1 cellular context compared by ENCODE assay signal in genomic region chr14:20454645-20455354, GRCh38.
TF ChIP-seq lines count a peak whose summit lies in the region.

TSS of gene APEX1 (plus strand) at chr14:20455226. CDS start at chr14:20455646, 420 bp downstream.
TSS of gene OSGEP (minus strand) at chr14:20454812. CDS start at chr14:20454683, 129 bp downstream.

TF ChIP-seq in HepG2, 621 proteins besides CTCF, POLR2A, EP300 and RAD21 (continued from another document and continues in another):
- TF ChIP-seq, protein P1, sequence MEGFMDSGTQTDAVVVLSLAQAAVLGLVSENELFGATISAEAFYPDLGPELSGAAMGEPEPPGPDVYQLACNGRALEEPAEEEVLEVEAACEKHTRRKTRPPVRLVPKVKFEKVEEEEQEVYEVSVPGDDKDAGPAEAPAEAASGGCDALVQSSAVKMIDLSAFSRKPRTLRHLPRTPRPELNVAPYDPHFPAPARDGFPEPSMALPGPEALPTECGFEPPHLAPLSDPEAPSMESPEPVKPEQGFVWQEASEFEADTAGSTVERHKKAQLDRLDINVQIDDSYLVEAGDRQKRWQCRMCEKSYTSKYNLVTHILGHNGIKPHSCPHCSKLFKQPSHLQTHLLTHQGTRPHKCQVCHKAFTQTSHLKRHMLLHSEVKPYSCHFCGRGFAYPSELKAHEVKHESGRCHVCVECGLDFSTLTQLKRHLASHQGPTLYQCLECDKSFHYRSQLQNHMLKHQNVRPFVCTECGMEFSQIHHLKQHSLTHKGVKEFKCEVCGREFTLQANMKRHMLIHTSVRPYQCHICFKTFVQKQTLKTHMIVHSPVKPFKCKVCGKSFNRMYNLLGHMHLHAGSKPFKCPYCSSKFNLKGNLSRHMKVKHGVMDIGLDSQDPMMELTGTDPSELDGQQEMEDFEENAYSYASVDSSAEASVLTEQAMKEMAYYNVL (CRISPR knock-in tag; IDR thresholded peaks at IDR 0.05; ENCODE audit: borderline replicate concordance) = peak; percentile 45; the same call in 1 of the 2 replicates
- TF ChIP-seq NR2F6 (IDR thresholded peaks at IDR 0.05) (peak; percentile 21; the same call in 1 of the 2 replicates), NR2F6 (CRISPR knock-in tag; IDR thresholded peaks at IDR 0.05) (peak; percentile 59; the same call in 1 of the 2 replicates), NONO (IDR thresholded peaks at IDR 0.05) (no peak), NONO (CRISPR knock-in tag; conservative IDR thresholded peaks at IDR 0.05) (peak; percentile 44), MTF2 (CRISPR knock-in tag; IDR thresholded peaks at IDR 0.05; ENCODE audit: borderline replicate concordance) (no peak), ZNF253 (CRISPR knock-in tag; IDR thresholded peaks at IDR 0.05; ENCODE audit: borderline replicate concordance) (no peak), ZNF605 (CRISPR knock-in tag; IDR thresholded peaks at IDR 0.05) (peak; percentile 97), ZFP36L2 (CRISPR knock-in tag; IDR thresholded peaks at IDR 0.05) (no peak), PAF1 (CRISPR knock-in tag; IDR thresholded peaks at IDR 0.05) (no peak), ZNF317 (CRISPR knock-in tag; IDR thresholded peaks at IDR 0.05) (peak; percentile 67), MTA1 (CRISPR knock-in tag; IDR thresholded peaks at IDR 0.05; ENCODE audit: borderline replicate concordance) (peak; percentile 92), CREM (IDR thresholded peaks at IDR 0.05) (peak; percentile 86), CREM (CRISPR knock-in tag; IDR thresholded peaks at IDR 0.05) (no peak), BCL6 (CRISPR knock-in tag; IDR thresholded peaks at IDR 0.05) (peak; percentile 66), ZNF589 (CRISPR knock-in tag; conservative IDR thresholded peaks at IDR 0.05) (0 out of 2 replicates have a peak, but pooled peaks have one; percentile 64), BATF2 (CRISPR knock-in tag; IDR thresholded peaks at IDR 0.05) (no peak), ATF2 (CRISPR knock-in tag; IDR thresholded peaks at IDR 0.05) (peak; percentile 52), CERS6 (CRISPR knock-in tag; IDR thresholded peaks at IDR 0.05) (no peak), SAFB2 (CRISPR knock-in tag; IDR thresholded peaks at IDR 0.05; ENCODE audit: borderline replicate concordance, low read depth) (peak; percentile 27), DZIP1 (CRISPR knock-in tag; IDR thresholded peaks at IDR 0.05) (0 out of 2 replicates have a peak, but pooled peaks have one; percentile 23), CBX1 (IDR thresholded peaks at IDR 0.05; ENCODE audit: low read depth) (peak; percentile 96), ZNF841 (CRISPR knock-in tag; IDR thresholded peaks at IDR 0.05; ENCODE audit: borderline replicate concordance) (no peak), GLI4 (CRISPR knock-in tag; IDR thresholded peaks at IDR 0.05; ENCODE audit: borderline replicate concordance) (peak; percentile 13; the same call in 1 of the 2 replicates), ZNF784 (CRISPR knock-in tag; IDR thresholded peaks at IDR 0.05; ENCODE audit: borderline replicate concordance) (peak; percentile 78; the same call in 1 of the 2 replicates), ZNF556 (CRISPR knock-in tag; IDR thresholded peaks at IDR 0.05; ENCODE audit: borderline replicate concordance) (peak; percentile 63; the same call in 1 of the 2 replicates), ZSCAN30 (CRISPR knock-in tag; IDR thresholded peaks at IDR 0.05) (no peak), NCOA2 (CRISPR knock-in tag; IDR thresholded peaks at IDR 0.05) (0 out of 2 replicates have a peak, but pooled peaks have one; percentile 56), ZNF674 (CRISPR knock-in tag; IDR thresholded peaks at IDR 0.05; ENCODE audit: low read depth) (no peak), TFAP4 (IDR thresholded peaks at IDR 0.05; ENCODE audit: borderline replicate concordance, low read depth) (peak; percentile 56; the same call in 1 of the 2 replicates), E2F1 (CRISPR knock-in tag; IDR thresholded peaks at IDR 0.05) (peak; percentile 43), GABPB1 (CRISPR knock-in tag; IDR thresholded peaks at IDR 0.05) (peak; percentile 74), GATAD1 (CRISPR knock-in tag; IDR thresholded peaks at IDR 0.05) (peak; percentile 97), ZNF570 (CRISPR knock-in tag; IDR thresholded peaks at IDR 0.05; ENCODE audit: borderline replicate concordance) (no peak; the same call in 1 of the 2 replicates), ZFY (CRISPR knock-in tag; IDR thresholded peaks at IDR 0.05) (peak; percentile 87), ZNF264 (CRISPR knock-in tag; IDR thresholded peaks at IDR 0.05) (no peak)
- TF ChIP-seq, protein P2, sequence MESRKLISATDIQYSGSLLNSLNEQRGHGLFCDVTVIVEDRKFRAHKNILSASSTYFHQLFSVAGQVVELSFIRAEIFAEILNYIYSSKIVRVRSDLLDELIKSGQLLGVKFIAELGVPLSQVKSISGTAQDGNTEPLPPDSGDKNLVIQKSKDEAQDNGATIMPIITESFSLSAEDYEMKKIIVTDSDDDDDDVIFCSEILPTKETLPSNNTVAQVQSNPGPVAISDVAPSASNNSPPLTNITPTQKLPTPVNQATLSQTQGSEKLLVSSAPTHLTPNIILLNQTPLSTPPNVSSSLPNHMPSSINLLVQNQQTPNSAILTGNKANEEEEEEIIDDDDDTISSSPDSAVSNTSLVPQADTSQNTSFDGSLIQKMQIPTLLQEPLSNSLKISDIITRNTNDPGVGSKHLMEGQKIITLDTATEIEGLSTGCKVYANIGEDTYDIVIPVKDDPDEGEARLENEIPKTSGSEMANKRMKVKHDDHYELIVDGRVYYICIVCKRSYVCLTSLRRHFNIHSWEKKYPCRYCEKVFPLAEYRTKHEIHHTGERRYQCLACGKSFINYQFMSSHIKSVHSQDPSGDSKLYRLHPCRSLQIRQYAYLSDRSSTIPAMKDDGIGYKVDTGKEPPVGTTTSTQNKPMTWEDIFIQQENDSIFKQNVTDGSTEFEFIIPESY (CRISPR knock-in tag; IDR thresholded peaks at IDR 0.05) = peak; percentile 38; the same call in 1 of the 2 replicates
- TF ChIP-seq, protein P3, sequence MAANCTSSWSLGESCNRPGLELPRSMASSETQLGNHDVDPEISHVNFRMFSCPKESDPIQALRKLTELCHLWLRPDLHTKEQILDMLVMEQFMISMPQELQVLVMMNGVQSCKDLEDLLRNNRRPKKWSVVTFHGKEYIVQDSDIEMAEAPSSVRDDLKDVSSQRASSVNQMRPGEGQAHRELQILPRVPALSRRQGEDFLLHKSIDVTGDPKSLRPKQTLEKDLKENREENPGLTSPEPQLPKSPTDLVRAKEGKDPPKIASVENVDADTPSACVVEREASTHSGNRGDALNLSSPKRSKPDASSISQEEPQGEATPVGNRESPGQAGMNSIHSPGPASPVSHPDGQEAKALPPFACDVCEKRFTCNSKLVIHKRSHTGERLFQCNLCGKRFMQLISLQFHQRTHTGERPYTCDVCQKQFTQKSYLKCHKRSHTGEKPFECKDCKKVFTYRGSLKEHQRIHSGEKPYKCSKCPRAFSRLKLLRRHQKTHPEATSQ (CRISPR knock-in tag; IDR thresholded peaks at IDR 0.05; ENCODE audit: borderline replicate concordance) = peak; percentile 41; the same call in 1 of the 2 replicates
- TF ChIP-seq, protein P4, sequence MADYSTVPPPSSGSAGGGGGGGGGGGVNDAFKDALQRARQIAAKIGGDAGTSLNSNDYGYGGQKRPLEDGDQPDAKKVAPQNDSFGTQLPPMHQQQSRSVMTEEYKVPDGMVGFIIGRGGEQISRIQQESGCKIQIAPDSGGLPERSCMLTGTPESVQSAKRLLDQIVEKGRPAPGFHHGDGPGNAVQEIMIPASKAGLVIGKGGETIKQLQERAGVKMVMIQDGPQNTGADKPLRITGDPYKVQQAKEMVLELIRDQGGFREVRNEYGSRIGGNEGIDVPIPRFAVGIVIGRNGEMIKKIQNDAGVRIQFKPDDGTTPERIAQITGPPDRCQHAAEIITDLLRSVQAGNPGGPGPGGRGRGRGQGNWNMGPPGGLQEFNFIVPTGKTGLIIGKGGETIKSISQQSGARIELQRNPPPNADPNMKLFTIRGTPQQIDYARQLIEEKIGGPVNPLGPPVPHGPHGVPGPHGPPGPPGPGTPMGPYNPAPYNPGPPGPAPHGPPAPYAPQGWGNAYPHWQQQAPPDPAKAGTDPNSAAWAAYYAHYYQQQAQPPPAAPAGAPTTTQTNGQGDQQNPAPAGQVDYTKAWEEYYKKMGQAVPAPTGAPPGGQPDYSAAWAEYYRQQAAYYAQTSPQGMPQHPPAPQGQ (CRISPR knock-in tag; IDR thresholded peaks at IDR 0.05; ENCODE audit: borderline replicate concordance) = no peak
- TF ChIP-seq, protein P5, sequence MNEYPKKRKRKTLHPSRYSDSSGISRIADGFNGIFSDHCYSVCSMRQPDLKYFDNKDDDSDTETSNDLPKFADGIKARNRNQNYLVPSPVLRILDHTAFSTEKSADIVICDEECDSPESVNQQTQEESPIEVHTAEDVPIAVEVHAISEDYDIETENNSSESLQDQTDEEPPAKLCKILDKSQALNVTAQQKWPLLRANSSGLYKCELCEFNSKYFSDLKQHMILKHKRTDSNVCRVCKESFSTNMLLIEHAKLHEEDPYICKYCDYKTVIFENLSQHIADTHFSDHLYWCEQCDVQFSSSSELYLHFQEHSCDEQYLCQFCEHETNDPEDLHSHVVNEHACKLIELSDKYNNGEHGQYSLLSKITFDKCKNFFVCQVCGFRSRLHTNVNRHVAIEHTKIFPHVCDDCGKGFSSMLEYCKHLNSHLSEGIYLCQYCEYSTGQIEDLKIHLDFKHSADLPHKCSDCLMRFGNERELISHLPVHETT (CRISPR knock-in tag; conservative IDR thresholded peaks at IDR 0.05) = peak; percentile 44; the same call in 1 of the 2 replicates
- TF ChIP-seq, protein P6, sequence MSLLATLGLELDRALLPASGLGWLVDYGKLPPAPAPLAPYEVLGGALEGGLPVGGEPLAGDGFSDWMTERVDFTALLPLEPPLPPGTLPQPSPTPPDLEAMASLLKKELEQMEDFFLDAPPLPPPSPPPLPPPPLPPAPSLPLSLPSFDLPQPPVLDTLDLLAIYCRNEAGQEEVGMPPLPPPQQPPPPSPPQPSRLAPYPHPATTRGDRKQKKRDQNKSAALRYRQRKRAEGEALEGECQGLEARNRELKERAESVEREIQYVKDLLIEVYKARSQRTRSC (CRISPR knock-in tag; IDR thresholded peaks at IDR 0.05; ENCODE audit: low read depth) = peak; percentile 76; the same call in 1 of the 2 replicates
- TF ChIP-seq, protein P7, sequence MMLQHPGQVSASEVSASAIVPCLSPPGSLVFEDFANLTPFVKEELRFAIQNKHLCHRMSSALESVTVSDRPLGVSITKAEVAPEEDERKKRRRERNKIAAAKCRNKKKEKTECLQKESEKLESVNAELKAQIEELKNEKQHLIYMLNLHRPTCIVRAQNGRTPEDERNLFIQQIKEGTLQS (CRISPR knock-in tag; IDR thresholded peaks at IDR 0.05) = no peak
